8 cellular contexts compared by ENCODE assay signal in the genomic region with DNA sequence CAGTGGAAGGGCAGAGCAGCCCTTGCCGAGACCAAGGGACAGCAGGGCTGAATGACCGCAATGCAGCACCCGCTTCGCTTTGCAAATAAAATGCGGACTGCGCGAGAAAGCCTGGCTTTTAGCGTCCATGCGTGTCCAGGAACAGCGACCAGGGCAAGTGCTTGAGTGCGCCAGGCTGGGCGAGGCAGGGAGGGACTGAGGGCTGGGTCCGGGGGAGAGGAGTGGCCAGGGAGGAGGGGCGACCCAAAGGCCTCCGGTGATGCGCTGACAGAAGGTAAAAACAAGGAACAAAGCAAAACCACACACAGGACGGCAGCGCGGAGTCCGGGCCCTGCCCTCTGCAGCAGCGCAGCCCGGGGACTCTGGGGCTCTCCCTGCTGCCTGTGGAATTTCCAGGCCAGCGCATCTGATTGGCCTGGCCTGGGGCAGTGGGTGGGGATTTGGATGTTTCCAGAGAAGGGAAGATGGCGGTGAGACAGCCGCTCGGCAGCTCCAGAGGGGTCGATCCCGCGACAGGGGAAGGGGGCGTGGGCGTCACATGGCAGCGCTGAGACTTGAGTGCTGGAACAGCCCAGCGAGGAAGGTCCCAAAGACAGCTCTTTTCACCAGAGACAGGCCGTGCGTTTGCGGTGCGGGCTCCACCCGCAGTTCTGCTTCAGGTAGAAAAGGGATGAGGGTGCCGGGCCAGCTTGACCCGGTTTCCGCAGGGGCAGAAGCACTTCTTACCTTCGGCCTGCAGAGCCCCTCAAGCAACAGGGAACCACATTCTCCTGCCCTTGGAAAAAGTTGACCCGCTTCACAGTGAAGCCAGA. TPM values are rescaled to one million over a fixed set of nuclear protein-coding genes. Genes with fewer than 3 reads are reported as not detected.
DNase-seq lines count a peak whose midpoint lies in the region; ATAC-seq and TF ChIP-seq lines count a peak whose summit lies in the region.

No MANE protein-coding gene starts in this region.

- CTCF ChIA-PET in Panc1 (lab: Charles Lee) = no interaction called here

- peak overlapping the region; percentile 62 for H3K4me3 ChIP-seq in HUES64 (ENCODE audit: low read length)
- peak overlapping the region; percentile 73 to 74 for H3K4me3 ChIP-seq in Panc1 (ENCODE audit: low read depth in 2 of 2, low read length in 2 of 2)
- H3K4me3 ChIP-seq in right atrium auricular region = peak overlapping the region; percentile 60 to 67

- ATAC-seq in GM19438 (IDR thresholded peaks at IDR 0.05; ENCODE audit: low read depth, unreplicated experiment) (peak; percentile 53), Panc1 (peak; percentile 99)

- H3K27me3 ChIP-seq in HUES64 (ENCODE audit: insufficient read depth, low read length) (no peaks in the 10 kb centered on the region), Panc1 (ENCODE audit: control insufficient read depth, insufficient read depth, low read length) (no peaks in the 10 kb centered on the region), right atrium auricular region (no peaks in the 10 kb centered on the region)

- H3K27me3 Mint-ChIP-seq in progenitor cell of endocrine pancreas = peaks cover 9% of the 10 kb centered on the region

- DNase-seq in COLO829 (ENCODE audit: low spot score) (peak; percentile 95), Panc1 (ENCODE audit: low read depth, low spot score) (no peak), anterior cingulate cortex (lab: John Stamatoyannopoulos, UW) (peak in 57 of 58 donors; percentile 17 to 85 (median 72)), right atrium auricular region (ENCODE audit: low spot score) (peak; percentile 91), progenitor cell of endocrine pancreas (ENCODE audit: low spot score, unreplicated experiment) (peak; percentile 81)
- no peak for DNase-seq in effector CD8-positive, alpha-beta T cell (lab: John Stamatoyannopoulos, UW)

- H3K9ac ChIP-seq in HUES64 (ENCODE audit: low read depth, low read length) = peak overlapping the region; percentile 64

- H3K36me3 ChIP-seq in HUES64 (ENCODE audit: insufficient read depth, low read length) (no peaks in the 10 kb centered on the region), Panc1 (ENCODE audit: control insufficient read depth, insufficient read depth, low read length) (no peaks in the 10 kb centered on the region), right atrium auricular region (no peaks in the 10 kb centered on the region)

- in situ Hi-C loops in Panc1 (cut with HindIII; ENCODE audit: low pct_unique_long_range_greater_than_20kb, low sequenced_read_pairs) = no loop called here

- H3K9me3 ChIP-seq in HUES64 (ENCODE audit: insufficient read depth, low read depth, low read length) = no peaks in the 10 kb centered on the region
- no peaks in the 10 kb centered on the region for H3K9me3 ChIP-seq in Panc1 (ENCODE audit: control insufficient read depth, insufficient read depth, low read depth, low read length)
- peaks cover 0 to 4% of the 10 kb centered on the region in 2 donors for H3K9me3 ChIP-seq in right atrium auricular region

- 5% methylated on average over 43 of the region's 43 CpGs for WGBS in HUES64

- TF ChIP-seq CTCF in Panc1 (IDR thresholded peaks at IDR 0.05) (no peak), right atrium auricular region (IDR thresholded peaks at IDR 0.05) (no peak), progenitor cell of endocrine pancreas (IDR thresholded peaks at IDR 0.05; ENCODE audit: unreplicated experiment) (no peak)

- peaks cover 23% of the 10 kb centered on the region for H3K4me1 Mint-ChIP-seq in progenitor cell of endocrine pancreas (ENCODE audit: low read depth)

- BruUV-seq in Panc1 (replicated peaks; lab: Mats Ljungman, UMichigan) = no TSS peak

- H3K27ac Mint-ChIP-seq in progenitor cell of endocrine pancreas = peak overlapping the region; percentile 96

- POLR2A ChIA-PET in Panc1 (lab: Charles Lee) = no interaction called here

- H3K36me3 Mint-ChIP-seq in progenitor cell of endocrine pancreas (ENCODE audit: insufficient read depth) = no peaks in the 10 kb centered on the region

- H3K27ac ChIP-seq in HUES64 (ENCODE audit: low read depth, low read length) (peak overlapping the region; percentile 60; the same call in 1 of the 2 replicates), Panc1 (ENCODE audit: low read length) (peak overlapping the region; percentile 57), right atrium auricular region (peak overlapping the region; percentile 75 to 83)

- peak overlapping the region; percentile 85 for H3K4me3 Mint-ChIP-seq in progenitor cell of endocrine pancreas (ENCODE audit: low read depth)

- intact Hi-C loops in Panc1 (cut with micrococcal nuclease; ENCODE audit: unreplicated experiment) = no loop called here

- H3K4me1 ChIP-seq in HUES64 (ENCODE audit: insufficient read depth, low read length) (peaks cover 9% of the 10 kb centered on the region), Panc1 (ENCODE audit: control insufficient read depth, insufficient read depth, low read length) (no peaks in the 10 kb centered on the region), right atrium auricular region (peaks cover 0 to 14% of the 10 kb centered on the region in 2 donors)

- H3K9me3 Mint-ChIP-seq in progenitor cell of endocrine pancreas (ENCODE audit: low read depth) = peaks cover 2% of the 10 kb centered on the region

RNA-seq across cellular contexts. Expression of a gene that starts 51.8 kb away (rescaled TPM):
- 65.5 TPM for polyA plus RNA-seq in HUES64 (2013, experiment 1 of 2)
- 63.0 TPM for polyA plus RNA-seq in HUES64 (2013, experiment 2 of 2)
- 119 TPM for total RNA-seq in Panc1 (2021; ENCODE audit: unreplicated experiment)
- 123 TPM for polyA plus RNA-seq in Panc1 (2012; ENCODE audit: insufficient read length)
- 10 to 100 TPM; 30.2 to 41.7 TPM for total RNA-seq in right atrium auricular region
- 112 and 113 TPM in 2 replicates for total RNA-seq in progenitor cell of endocrine pancreas

Comparison
In these comparisons a context has a peak if more than half of its experiments do, and no peak if none do; other contexts are left out.
1. DNase-seq: peak in COLO829 (single experiment), anterior cingulate cortex (57 of 58), right atrium auricular region (single experiment) and progenitor cell of endocrine pancreas (single experiment); none in Panc1 (single experiment) and effector CD8-positive, alpha-beta T cell (single experiment).
2. Peak in every context shown above with its lines, with median percentiles within 50 percentile points of each other: H3K27ac ChIP-seq and H3K4me3 ChIP-seq.